In the genomic region with DNA sequence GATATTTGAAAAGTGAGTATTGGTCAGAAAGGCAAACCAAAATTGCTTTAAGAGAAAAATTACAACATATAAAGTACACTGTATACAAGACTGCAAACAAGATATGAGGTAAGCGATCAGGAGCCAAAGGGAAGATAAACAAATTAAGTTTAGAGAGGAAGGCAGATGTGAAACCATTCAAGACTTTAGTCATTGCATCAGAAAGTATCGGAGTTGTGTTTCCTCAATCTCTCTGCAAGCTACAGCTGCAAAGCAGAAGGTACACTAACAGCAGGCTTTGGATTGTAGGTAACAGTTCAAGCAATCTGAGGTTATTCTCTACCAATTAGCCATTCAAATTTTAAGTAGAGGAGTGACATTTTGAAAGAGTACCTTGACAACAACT, we compare ENCODE assay signal across 9 cellular contexts. TPM values are rescaled to one million over a fixed set of nuclear protein-coding genes. Genes with fewer than 3 reads are reported as not detected.
DNase-seq lines count a peak whose midpoint lies in the region; ATAC-seq and TF ChIP-seq lines count a peak whose summit lies in the region.
"Had no signal": no experiment of that assay in that cellular context is flagged by ENCODE, and none has a peak within 500 bp of the region (broad histone marks: within the 10 kb centered on the region; RNA-seq: fewer than 3 reads in every experiment).

No MANE protein-coding gene starts in this region.

- ATAC-seq in GM19035 (IDR thresholded peaks at IDR 0.05; ENCODE audit: unreplicated experiment) (peak; percentile 96), HG02798 (IDR thresholded peaks at IDR 0.05; ENCODE audit: poor library complexity, unreplicated experiment) (peak; percentile 95)
- ATAC-seq in activated naive CD8-positive, alpha-beta T cell treated with anti-CD3 and anti-CD28 coated beads, Interleukin-2, amount 50 U/mL, for 24 hours: no peak

- peaks cover 3% of the 10 kb centered on the region for H3K9me3 Mint-ChIP-seq in progenitor cell of endocrine pancreas (ENCODE audit: low read depth)
- H3K9me3 Mint-ChIP-seq in activated naive CD8-positive, alpha-beta T cell treated with anti-CD3 and anti-CD28 coated beads, Interleukin-2, amount 50 U/mL, for 24 hours: no peaks in the 10 kb centered on the region

- no peak overlapping the region for H3K4me3 Mint-ChIP-seq in progenitor cell of endocrine pancreas (ENCODE audit: low read depth)
- H3K4me3 Mint-ChIP-seq in activated naive CD8-positive, alpha-beta T cell treated with anti-CD3 and anti-CD28 coated beads, Interleukin-2, amount 50 U/mL, for 24 hours: no peak overlapping the region

- TF ChIP-seq CTCF in progenitor cell of endocrine pancreas (IDR thresholded peaks at IDR 0.05; ENCODE audit: unreplicated experiment): no peak

- H3K27ac Mint-ChIP-seq in progenitor cell of endocrine pancreas: peak overlapping the region; percentile 14
- H3K27ac Mint-ChIP-seq in activated naive CD8-positive, alpha-beta T cell treated with anti-CD3 and anti-CD28 coated beads, Interleukin-2, amount 50 U/mL, for 24 hours: no peak overlapping the region

- peaks cover 6% of the 10 kb centered on the region for H3K4me1 Mint-ChIP-seq in progenitor cell of endocrine pancreas (ENCODE audit: low read depth)
- H3K4me1 Mint-ChIP-seq in activated naive CD8-positive, alpha-beta T cell treated with anti-CD3 and anti-CD28 coated beads, Interleukin-2, amount 50 U/mL, for 24 hours: no peaks in the 10 kb centered on the region

- peaks cover under 1% of the 10 kb centered on the region for H3K36me3 Mint-ChIP-seq in progenitor cell of endocrine pancreas (ENCODE audit: insufficient read depth)
- H3K36me3 Mint-ChIP-seq in activated naive CD8-positive, alpha-beta T cell treated with anti-CD3 and anti-CD28 coated beads, Interleukin-2, amount 50 U/mL, for 24 hours (ENCODE audit: low read depth): no peaks in the 10 kb centered on the region

- no peaks in the 10 kb centered on the region for H3K27me3 Mint-ChIP-seq in progenitor cell of endocrine pancreas
- H3K27me3 Mint-ChIP-seq in activated naive CD8-positive, alpha-beta T cell treated with anti-CD3 and anti-CD28 coated beads, Interleukin-2, amount 50 U/mL, for 24 hours: peaks cover 14% of the 10 kb centered on the region

- DNase-seq in MV-4-11 (lab: John Stamatoyannopoulos, UW) (peak; percentile 92), progenitor cell of endocrine pancreas (ENCODE audit: low spot score, unreplicated experiment) (no peak), NCI-H1048 (lab: John Stamatoyannopoulos, UW) (no peak), NCI-H345 (lab: John Stamatoyannopoulos, UW) (no peak), EL (no peak)
- DNase-seq in activated naive CD8-positive, alpha-beta T cell treated with anti-CD3 and anti-CD28 coated beads, Interleukin-2, amount 50 U/mL, for 24 hours: no peak
- DNase-seq: nucleus accumbens had no signal

RNA-seq across cellular contexts. Expression of a gene that starts 21.3 kb away (rescaled TPM):
- total RNA-seq in progenitor cell of endocrine pancreas: 33.8 and 34.2 TPM in 2 replicates

RNA-seq across cellular contexts. Expression of a gene that starts 23.1 kb away (rescaled TPM):
- 9.7 and 10.5 TPM in 2 replicates for total RNA-seq in progenitor cell of endocrine pancreas
